ENCODE assay signal across 14 cellular contexts in the genomic region with DNA sequence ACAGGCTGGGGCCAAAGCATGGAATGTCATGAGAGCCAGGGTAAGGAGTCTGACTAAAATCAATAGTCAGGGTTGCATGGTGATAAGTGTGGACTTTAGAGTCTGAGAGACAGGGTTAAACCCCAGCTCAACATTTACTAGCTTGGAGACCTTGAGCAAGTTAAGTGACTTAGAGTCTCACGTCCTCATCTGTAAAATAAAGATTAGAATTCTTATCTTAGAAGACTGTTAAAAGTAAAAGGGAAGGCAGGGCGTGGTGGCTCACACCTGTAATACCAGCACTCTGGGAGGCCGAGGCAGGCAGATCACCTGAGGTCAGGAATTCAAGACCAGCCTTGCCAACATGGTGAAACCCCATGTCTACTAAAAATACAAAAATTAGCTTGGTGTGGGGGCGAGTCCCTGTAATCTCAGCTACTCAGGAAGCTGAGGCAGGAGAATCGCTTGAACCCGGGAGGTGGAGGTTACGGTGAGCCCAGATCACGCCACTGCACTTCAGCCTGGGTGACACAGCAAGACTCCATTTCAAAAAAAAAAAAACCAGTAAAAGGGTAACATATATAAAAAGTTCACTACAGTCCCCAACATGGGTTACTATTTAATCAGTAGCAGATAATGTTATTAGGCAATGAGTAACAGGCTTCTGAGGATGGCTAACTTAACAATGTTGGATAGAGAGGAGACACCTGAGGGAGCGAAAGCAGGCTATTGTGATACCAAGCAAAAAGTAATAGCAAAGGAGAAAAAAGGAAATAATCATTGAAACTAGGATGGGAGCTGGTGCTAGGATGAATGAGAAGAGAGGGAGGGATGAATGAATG.
"Had no signal": no experiment of that assay in that cellular context is flagged by ENCODE, and none has a peak within 500 bp of the region (broad histone marks: within the 10 kb centered on the region; RNA-seq: fewer than 3 reads in every experiment).

No MANE protein-coding gene starts in this region.

- ATAC-seq: effector memory CD8-positive, alpha-beta T cell; lower lobe of right lung; naive thymus-derived CD8-positive, alpha-beta T cell; sciatic nerve had no signal

- H3K36me3 ChIP-seq: prostate gland had no signal

- H3K27me3 Mint-ChIP-seq: effector memory CD8-positive, alpha-beta T cell; naive thymus-derived CD8-positive, alpha-beta T cell had no signal

- H3K27ac ChIP-seq: lower lobe of right lung, prostate gland, upper lobe of left lung had no signal

- H3K4me3 Mint-ChIP-seq: effector memory CD8-positive, alpha-beta T cell; naive thymus-derived CD8-positive, alpha-beta T cell had no signal

- DNase-seq: activated CD4-positive, alpha-beta T cell treated with anti-CD3 and anti-CD28 coated beads for 1 hour; activated CD4-positive, alpha-beta T cell treated with anti-CD3 and anti-CD28 coated beads, Interleukin-2, amount 50 U/mL, for 48 hours; central memory CD4-positive, alpha-beta T cell; effector memory CD8-positive, alpha-beta T cell; kidney; lower lobe of right lung; midbrain; naive thymus-derived CD8-positive, alpha-beta T cell; stimulated activated naive CD4-positive, alpha-beta T cell; substantia nigra; T1000; upper lobe of left lung had no signal

- H3K4me3 ChIP-seq: lower lobe of right lung, prostate gland, upper lobe of left lung had no signal

- H3K9me3 ChIP-seq: lower lobe of right lung, prostate gland, upper lobe of left lung had no signal

- H3K9me3 Mint-ChIP-seq: effector memory CD8-positive, alpha-beta T cell; naive thymus-derived CD8-positive, alpha-beta T cell had no signal

- H3K27me3 ChIP-seq: upper lobe of left lung had no signal

- H3K4me1 ChIP-seq: lower lobe of right lung, prostate gland, upper lobe of left lung had no signal
